In genomic region chr14:104923596-104924420, GRCh38 we compare ENCODE assay signal across 18 cellular contexts. TPM values are rescaled to one million over a fixed set of nuclear protein-coding genes. Genes with fewer than 3 reads are reported as not detected.
"Had no signal": no experiment of that assay in that cellular context is flagged by ENCODE, and none has a peak within 500 bp of the region (broad histone marks: within the 10 kb centered on the region; RNA-seq: fewer than 3 reads in every experiment).

No MANE protein-coding gene starts in this region.

- H3K4me1 ChIP-seq: adrenal gland, uterus had no signal

- H3K4me3 ChIP-seq: adrenal gland, tibial nerve, uterus had no signal

- H3K4me1 Mint-ChIP-seq: natural killer cell had no signal

- ATAC-seq: activated naive CD4-positive, alpha-beta T cell treated with anti-CD3 and anti-CD28 coated beads, Interleukin-2, amount 50 U/mL, for 72 hours; activated T-cell treated with anti-CD3 and anti-CD28 coated beads, Interleukin-2, amount 50 U/mL, for 72 hours; natural killer cell; stimulated activated naive CD8-positive, alpha-beta T cell treated with anti-CD3 and anti-CD28 coated beads, Interleukin-15, Interleukin-2, amounts not matched to agents 100 U/mL and 50 U/mL, for 24 hours had no signal

- H3K27me3 ChIP-seq: tibial nerve, uterus had no signal

- H3K4me3 Mint-ChIP-seq: activated T-cell treated with anti-CD3 and anti-CD28 coated beads, Interleukin-2, amount 50 U/mL, for 72 hours; natural killer cell had no signal

- H3K9me3 ChIP-seq: adrenal gland, neutrophil, uterus had no signal

- H3K36me3 Mint-ChIP-seq: activated naive CD4-positive, alpha-beta T cell treated with anti-CD3 and anti-CD28 coated beads, Interleukin-2, amount 50 U/mL, for 72 hours; natural killer cell had no signal

- DNase-seq: activated CD4-positive, CD25-positive, alpha-beta regulatory T cell treated with anti-CD3 and anti-CD28 coated beads, Interleukin-2, amount 50 U/mL, for 72 hours; activated gamma-delta T cell; activated T-cell treated with anti-CD3 and anti-CD28 coated beads, Interleukin-2, amount 50 U/mL, for 72 hours; adrenal gland; effector CD4-positive, alpha-beta T cell; mesenchymal stem cell; natural killer cell; posterior cingulate gyrus; retina; stimulated activated naive CD8-positive, alpha-beta T cell treated with anti-CD3 and anti-CD28 coated beads, Interleukin-15, Interleukin-2, amounts not matched to agents 100 U/mL and 50 U/mL, for 24 hours; T-helper 1 cell; T-helper 9 cell; uterus had no signal

- H3K9me3 Mint-ChIP-seq: activated T-cell treated with anti-CD3 and anti-CD28 coated beads, Interleukin-2, amount 50 U/mL, for 72 hours; natural killer cell had no signal

- H3K36me3 ChIP-seq: adrenal gland, neutrophil, tibial nerve, uterus had no signal

- H3K27ac Mint-ChIP-seq: activated T-cell treated with anti-CD3 and anti-CD28 coated beads, Interleukin-2, amount 50 U/mL, for 72 hours; natural killer cell had no signal

- H3K27ac ChIP-seq: adrenal gland, neutrophil, tibial nerve, uterus had no signal

RNA-seq across cellular contexts. Expression of gene PLD4, which starts 0.9 kb away (rescaled TPM):
- total RNA-seq: activated CD8-positive, alpha-beta memory T cell treated with anti-CD3 and anti-CD28 coated beads for 36 hours; bronchial epithelial cell had no signal
